In genomic region chr13:114131581-114132418, GRCh38 we compare ENCODE assay signal across 8 cellular contexts. TPM values are rescaled to one million over a fixed set of nuclear protein-coding genes. Genes with fewer than 3 reads are reported as not detected.
DNase-seq lines count a peak whose midpoint lies in the region; ATAC-seq and TF ChIP-seq lines count a peak whose summit lies in the region.

No MANE protein-coding gene starts in this region.

- H3K27me3 Mint-ChIP-seq in activated CD4-positive, alpha-beta T cell treated with anti-CD3 and anti-CD28 coated beads for 36 hours, result no peaks in the 10 kb centered on the region
- no peaks in the 10 kb centered on the region for H3K27me3 Mint-ChIP-seq in activated B cell treated with CpG ODN at 0.5 μM for 24 hours
- H3K27me3 Mint-ChIP-seq in natural killer cell (ENCODE audit: low read depth in 2 of 2), result no peaks in the 10 kb centered on the region

- no peaks in the 10 kb centered on the region for H3K9me3 Mint-ChIP-seq in activated CD4-positive, alpha-beta T cell treated with anti-CD3 and anti-CD28 coated beads for 36 hours (ENCODE audit: low read depth)
- no peaks in the 10 kb centered on the region for H3K9me3 Mint-ChIP-seq in activated B cell treated with CpG ODN at 0.5 μM for 24 hours
- H3K9me3 Mint-ChIP-seq in natural killer cell, result no peaks in the 10 kb centered on the region

- peak overlapping the region; percentile 100 for H3K4me3 Mint-ChIP-seq in activated CD4-positive, alpha-beta T cell treated with anti-CD3 and anti-CD28 coated beads for 36 hours
- H3K4me3 Mint-ChIP-seq in activated B cell treated with CpG ODN at 0.5 μM for 24 hours (peak overlapping the region; percentile 93), natural killer cell (peak overlapping the region; percentile 98)

- CTCF ChIA-PET in activated CD4-positive, alpha-beta T cell treated with anti-CD3 and anti-CD28 coated beads for 36 hours (lab: Charles Lee), result interaction anchor here (1.2 to 1.4 kb wide), 4 partner anchors 16 to 93 kb away, joined by 3 to 7 read pairs (median 5); no protein-coding TSS in a partner anchor
- CTCF ChIA-PET in activated B cell treated with CpG ODN at 0.5 μM for 24 hours (lab: Charles Lee), result interaction anchor here (1.1 kb wide), 1 partner anchor 13 kb away, joined by 3 read pairs; no protein-coding TSS in a partner anchor

- TF ChIP-seq CTCF in activated B cell treated with CpG ODN at 0.5 μM for 24 hours (IDR thresholded peaks at IDR 0.05) (no peak), epithelial cell of proximal tubule (conservative IDR thresholded peaks at IDR 0.05; ENCODE audit: low read depth, low read length) (no peak), natural killer cell (IDR thresholded peaks at IDR 0.05) (no peak)

- POLR2A ChIA-PET in activated CD4-positive, alpha-beta T cell treated with anti-CD3 and anti-CD28 coated beads for 36 hours (lab: Charles Lee), result interaction anchor here (0.8 to 1.2 kb wide), 3 partner anchors 9 to 22 kb away, joined by 3 to 5 read pairs (median 4); no protein-coding TSS in a partner anchor
- POLR2A ChIA-PET in activated B cell treated with CpG ODN at 0.5 μM for 24 hours (lab: Charles Lee), result interaction anchor here (0.5 to 4.0 kb wide), 7 partner anchors 9 to 83 kb away, joined by 3 to 15 read pairs (median 4); no protein-coding TSS in a partner anchor

- H3K4me3 ChIP-seq in epithelial cell of proximal tubule (ENCODE audit: low read depth, low read length), result peak overlapping the region; percentile 89

- H3K4me1 Mint-ChIP-seq in activated CD4-positive, alpha-beta T cell treated with anti-CD3 and anti-CD28 coated beads for 36 hours, result peaks cover 46% of the 10 kb centered on the region
- H3K4me1 Mint-ChIP-seq in activated B cell treated with CpG ODN at 0.5 μM for 24 hours (peaks cover 64% of the 10 kb centered on the region), natural killer cell (peaks cover 61 to 73% of the 10 kb centered on the region in 2 donors)

- intact Hi-C loops in activated CD4-positive, alpha-beta T cell treated with anti-CD3 and anti-CD28 coated beads for 36 hours (cut with DNase I, micrococcal nuclease), result loop anchor here in 1 of 2 experiments (1.0 to 5.0 kb wide), 4 partner anchors 9 to 924 kb away; partner anchors contain the start of genes CUL4A, DCUN1D2 and PCID2
- intact Hi-C loops in activated B cell treated with CpG ODN at 0.5 μM for 24 hours (cut with micrococcal nuclease), result loop anchor here (1.0 to 5.0 kb wide), 4 partner anchors 9 to 834 kb away; partner anchors contain the start of gene LAMP1
- intact Hi-C loops in natural killer cell (cut with micrococcal nuclease), result loop anchor here (2.0 kb wide), 2 partner anchors 27 to 95 kb away; no protein-coding TSS in a partner anchor

- H3K27ac Mint-ChIP-seq in activated CD4-positive, alpha-beta T cell treated with anti-CD3 and anti-CD28 coated beads for 36 hours, result peak overlapping the region; percentile 95
- H3K27ac Mint-ChIP-seq in activated B cell treated with CpG ODN at 0.5 μM for 24 hours (peak overlapping the region; percentile 76), natural killer cell (peak overlapping the region; percentile 91 to 92)

- H3K36me3 Mint-ChIP-seq in activated CD4-positive, alpha-beta T cell treated with anti-CD3 and anti-CD28 coated beads for 36 hours (ENCODE audit: low read depth), result peaks cover 20% of the 10 kb centered on the region
- peaks cover 7% of the 10 kb centered on the region for H3K36me3 Mint-ChIP-seq in activated B cell treated with CpG ODN at 0.5 μM for 24 hours (ENCODE audit: low read depth)
- H3K36me3 Mint-ChIP-seq in natural killer cell, result peaks cover 11% of the 10 kb centered on the region

- peak; percentile 2 for ATAC-seq in activated CD4-positive, alpha-beta T cell treated with anti-CD3 and anti-CD28 coated beads for 36 hours
- ATAC-seq in HG03139 (IDR thresholded peaks at IDR 0.05; ENCODE audit: unreplicated experiment), result peak; percentile 6
- peak; percentile 9 for ATAC-seq in activated B cell treated with CpG ODN at 0.5 μM for 24 hours (ENCODE audit: low read depth)
- no peak for ATAC-seq in natural killer cell
- no peak for ATAC-seq in GM18520 (IDR thresholded peaks at IDR 0.05; ENCODE audit: unreplicated experiment)

- peak; percentile 56 for DNase-seq in activated CD4-positive, alpha-beta T cell treated with anti-CD3 and anti-CD28 coated beads for 36 hours
- DNase-seq in activated CD4-positive, alpha-beta T cell treated with anti-CD3 and anti-CD28 coated beads for 1 hour, result no peak
- DNase-seq in activated B cell treated with CpG ODN at 0.5 μM for 24 hours (peak; percentile 43), epithelial cell of proximal tubule (ENCODE audit: low read depth) (no peak), natural killer cell (no peak), kidney glomerular epithelial cell (lab: John Stamatoyannopoulos, UW) (no peak)

RNA-seq across cellular contexts. Expression of gene RASA3, which starts 0.6 kb away (rescaled TPM):
- total RNA-seq in activated CD4-positive, alpha-beta T cell treated with anti-CD3 and anti-CD28 coated beads for 36 hours, result 10 to 100 TPM; 33.0 to 34.7 TPM
- 17.5 and 20.4 TPM in 2 replicates for total RNA-seq in activated B cell treated with CpG ODN at 0.5 μM for 24 hours
- 25.7 and 26.8 TPM in 2 replicates for total RNA-seq in epithelial cell of proximal tubule
- 100 to 1,000 TPM; 252 to 277 (median 274) TPM for total RNA-seq in natural killer cell

RNA-seq across cellular contexts. Expression of gene CFAP97D2, which starts 47.3 kb away (rescaled TPM):
- total RNA-seq in activated CD4-positive, alpha-beta T cell treated with anti-CD3 and anti-CD28 coated beads for 36 hours, result not detected
- total RNA-seq in activated B cell treated with CpG ODN at 0.5 μM for 24 hours, result not detected in 2 replicates
- total RNA-seq in epithelial cell of proximal tubule, result not detected in 2 replicates
- 1 to 10 TPM in 1 of 3 donors, under 1 TPM in 1, not detected in 1; 0.45 to 7.7 TPM for total RNA-seq in natural killer cell

Comparison
In these comparisons a context has a peak if more than half of its experiments do, and no peak if none do; other contexts are left out.
1. DNase-seq: peak in activated CD4-positive, alpha-beta T cell treated with anti-CD3 and anti-CD28 coated beads for 36 hours (single experiment) and activated B cell treated with CpG ODN at 0.5 μM for 24 hours (single experiment); none in activated CD4-positive, alpha-beta T cell treated with anti-CD3 and anti-CD28 coated beads for 1 hour (single experiment), epithelial cell of proximal tubule (single experiment), natural killer cell (single experiment) and kidney glomerular epithelial cell (single experiment).
2. ATAC-seq: peak in activated CD4-positive, alpha-beta T cell treated with anti-CD3 and anti-CD28 coated beads for 36 hours (single experiment), HG03139 (single experiment) and activated B cell treated with CpG ODN at 0.5 μM for 24 hours (single experiment); none in natural killer cell (0 of 3) and GM18520 (single experiment).
3. Peak in every context shown above with its lines, with median percentiles within 50 percentile points of each other: H3K27ac Mint-ChIP-seq and H3K4me3 Mint-ChIP-seq.